Comparison of ENCODE assay signal across 25 cellular contexts in genomic region chr1:41433501-41433900, GRCh38. TPM values are rescaled to one million over a fixed set of nuclear protein-coding genes. Genes with fewer than 3 reads are reported as not detected.
DNase-seq lines count a peak whose midpoint lies in the region; ATAC-seq and TF ChIP-seq lines count a peak whose summit lies in the region.
"Had no signal": no experiment of that assay in that cellular context is flagged by ENCODE, and none has a peak within 500 bp of the region (broad histone marks: within the 10 kb centered on the region; RNA-seq: fewer than 3 reads in every experiment).

No MANE protein-coding gene starts in this region.

- no peaks in the 10 kb centered on the region for H3K36me3 ChIP-seq in GM23248 (ENCODE audit: low read depth)
- no peaks in the 10 kb centered on the region for H3K36me3 ChIP-seq in ascending aorta
- H3K36me3 ChIP-seq in mesenchymal stem cell (ENCODE audit: control insufficient read depth in 1 of 2, insufficient read depth in 2 of 2, low read depth in 1 of 2, low read length in 2 of 2) = no peaks in the 10 kb centered on the region
- H3K36me3 ChIP-seq in skeletal muscle satellite cell (ENCODE audit: insufficient read depth, low read length) = no peaks in the 10 kb centered on the region
- H3K36me3 ChIP-seq in mammary epithelial cell (ENCODE audit: insufficient read depth, low read length) = no peaks in the 10 kb centered on the region
- H3K36me3 ChIP-seq: BLaER1 treated with 17β-estradiol and CSF1 and Interleukin-3, amounts not matched to agents 10 nM and 100 nM; transverse colon had no signal

- WGBS in GM23248 (ENCODE audit: low coverage in 1 of 2, low lambda C conversion rate in 2 of 2, missing lambda C conversion rate in 2 of 2), 2 experiments = 71 to 85% methylated on average over 4 of the region's 4 CpGs
- 88% methylated on average over 4 of the region's 4 CpGs for WGBS in mesenchymal stem cell
- WGBS in mammary epithelial cell (ENCODE audit: low coverage, missing lambda C conversion rate) = 89% methylated on average over 4 of the region's 4 CpGs

- DNase-seq in GM23248 (no peak), ascending aorta (ENCODE audit: low spot score in 2 of 2) (no peak), mesenchymal stem cell (no peak), iPS-NIHi11 (ENCODE audit: low spot score) (no peak), mammary epithelial cell (no peak), immature natural killer cell (no peak)
- DNase-seq: activated CD4-positive, alpha-beta T cell treated with anti-CD3 and anti-CD28 coated beads for 4 hours; activated naive CD4-positive, alpha-beta T cell treated with anti-CD3 and anti-CD28 coated beads, Interleukin-2, amount 10 ng/mL, durations not matched to agents 7 days and 5 days; activated T-cell treated with anti-CD3 and anti-CD28 coated beads, Interleukin-2, amount 50 U/mL, for 72 hours; cerebellar nuclear complex; effector CD4-positive, alpha-beta T cell; Karpas-422; NCI-H187 treated with DMSO at 0.1 percent for 48 hours; NCI-H2227 treated with DMSO at 0.1 percent for 48 hours; SHP77 treated with DMSO at 0.1 percent for 48 hours; stimulated activated naive CD4-positive, alpha-beta T cell treated with Interleukin-2 at 50 U/mL for 16 hours; transverse colon had no signal

- CTCF ChIA-PET in mammary epithelial cell (lab: Charles Lee; ENCODE audit: low non-redundant PET) = interaction anchor here (0.6 to 1.0 kb wide), 2 partner anchors 72 to 83 kb away, joined by 4 to 17 read pairs; partner anchors contain the start of gene FOXO6

- H3K14ac ChIP-seq in mesenchymal stem cell (ENCODE audit: low read length in 2 of 2) = peak overlapping the region in 1 of 2 experiments; percentile 74

- H2BK120ac ChIP-seq in mesenchymal stem cell (ENCODE audit: low read depth, low read length) = no peak overlapping the region

- no peaks in the 10 kb centered on the region for H3F3A ChIP-seq in GM23248 (ENCODE audit: insufficient read depth)

- no peaks in the 10 kb centered on the region for H3K9me2 ChIP-seq in GM23248 (ENCODE audit: insufficient read depth)

- H3K27me3 ChIP-seq in GM23248 (replicated peaks; ENCODE audit: insufficient read depth) = peaks cover 11% of the 10 kb centered on the region; the same call in 1 of the 2 replicates
- H3K27me3 ChIP-seq in ascending aorta = no peaks in the 10 kb centered on the region
- peaks cover 44 to 64% of the 10 kb centered on the region in 2 experiments for H3K27me3 ChIP-seq in mesenchymal stem cell (ENCODE audit: control insufficient read depth in 1 of 2, insufficient read depth in 1 of 2, low read length in 2 of 2)
- H3K27me3 ChIP-seq in skeletal muscle satellite cell (ENCODE audit: control insufficient read depth, insufficient read depth, low read length) = peaks cover 12% of the 10 kb centered on the region
- H3K27me3 ChIP-seq in mammary epithelial cell (ENCODE audit: insufficient read depth, low read length) = no peaks in the 10 kb centered on the region
- H3K27me3 ChIP-seq: BLaER1 treated with 17β-estradiol and CSF1 and Interleukin-3, amounts not matched to agents 10 nM and 100 nM had no signal

- dilution Hi-C loops in mammary epithelial cell (cut with HindIII; ENCODE audit: low sequenced_read_pairs) = no loop called here

- peak overlapping the region in 1 of 2 experiments; percentile 84 for H2BK12ac ChIP-seq in mesenchymal stem cell (ENCODE audit: low read length in 2 of 2)

- H3K79me2 ChIP-seq in GM23248 (ENCODE audit: insufficient read depth) (no peaks in the 10 kb centered on the region), mammary epithelial cell (ENCODE audit: insufficient read depth, low read length) (no peaks in the 10 kb centered on the region)

- no peak for TF ChIP-seq CTCF in ascending aorta (IDR thresholded peaks at IDR 0.05)
- no peak for TF ChIP-seq CTCF in mammary epithelial cell (conservative IDR thresholded peaks at IDR 0.05 in 1 of 2, IDR thresholded peaks at IDR 0.05 in 1 of 2; ENCODE audit: extremely low read depth in 1 of 2, insufficient read depth in 1 of 2, low read depth in 1 of 2, low read length in 2 of 2)

- H3K79me1 ChIP-seq in mesenchymal stem cell (replicated peaks; ENCODE audit: low read length, poor library complexity, severe bottlenecking) = no peaks in the 10 kb centered on the region

- H2BK5ac ChIP-seq in mesenchymal stem cell (ENCODE audit: low read depth, low read length, poor library complexity, severe bottlenecking) = no peak overlapping the region

- no peak overlapping the region for H3K27ac Mint-ChIP-seq in immature natural killer cell
- H3K27ac Mint-ChIP-seq: activated naive CD4-positive, alpha-beta T cell treated with anti-CD3 and anti-CD28 coated beads, Interleukin-2, amount 10 ng/mL, durations not matched to agents 7 days and 5 days; activated T-cell treated with anti-CD3 and anti-CD28 coated beads, Interleukin-2, amount 50 U/mL, for 72 hours; natural killer cell treated with Interleukin-12 subunit alpha and Interleukin-12 subunit beta and Interleukin-15 and Interleukin-18, amount 100 ng/mL, for 72 hours had no signal

- H3K9me3 ChIP-seq in GM23248 (ENCODE audit: low read depth) (no peaks in the 10 kb centered on the region), ascending aorta (no peaks in the 10 kb centered on the region), mesenchymal stem cell (ENCODE audit: control insufficient read depth, low read length) (no peaks in the 10 kb centered on the region), skeletal muscle satellite cell (replicated peaks; ENCODE audit: low read length) (no peaks in the 10 kb centered on the region), mammary epithelial cell (replicated peaks; ENCODE audit: insufficient read depth, low read length) (no peaks in the 10 kb centered on the region)
- H3K9me3 ChIP-seq: BLaER1 treated with 17β-estradiol and CSF1 and Interleukin-3, amounts not matched to agents 10 nM and 100 nM; transverse colon had no signal

- H3K27me3 Mint-ChIP-seq in immature natural killer cell (ENCODE audit: low read depth in 3 of 3) = peaks cover 0 to 10% (median 8%) of the 10 kb centered on the region in 3 donors

- H3K27ac ChIP-seq in GM23248 = no peak overlapping the region
- H3K27ac ChIP-seq in ascending aorta = peak overlapping the region; percentile 46 to 63
- no peak overlapping the region for H3K27ac ChIP-seq in mesenchymal stem cell (ENCODE audit: low read length, poor library complexity, severe bottlenecking)
- no peak overlapping the region for H3K27ac ChIP-seq in mammary epithelial cell (ENCODE audit: insufficient read depth, low read depth, low read length)

- BruUV-seq in mammary epithelial cell (replicated peaks; lab: Mats Ljungman, UMichigan) = no TSS peak

- no peak overlapping the region for H2BK15ac ChIP-seq in mesenchymal stem cell (ENCODE audit: low read depth, poor library complexity, severe bottlenecking)

- H3K36me3 Mint-ChIP-seq in immature natural killer cell = no peaks in the 10 kb centered on the region
- H3K36me3 Mint-ChIP-seq: activated naive CD4-positive, alpha-beta T cell treated with anti-CD3 and anti-CD28 coated beads, Interleukin-2, amount 10 ng/mL, durations not matched to agents 7 days and 5 days; natural killer cell treated with Interleukin-12 subunit alpha and Interleukin-12 subunit beta and Interleukin-15 and Interleukin-18, amount 100 ng/mL, for 72 hours had no signal

- ATAC-seq in GM21528 (IDR thresholded peaks at IDR 0.05; ENCODE audit: low FRiP score, unreplicated experiment) = no peak

- intact Hi-C loops in ascending aorta (cut with DNase I) (loop anchor here (2.0 to 10.0 kb wide), 2 partner anchors 151 to 279 kb away; no protein-coding TSS in a partner anchor), mammary epithelial cell (cut with micrococcal nuclease) (loop anchor here (1.0 to 10.0 kb wide), 3 partner anchors 72 to 481 kb away; partner anchors contain the start of gene FOXO6)

- H4K20me1 ChIP-seq in GM23248 (ENCODE audit: insufficient read depth) (no peaks in the 10 kb centered on the region), mammary epithelial cell (ENCODE audit: insufficient read depth, low read length) (no peaks in the 10 kb centered on the region)
- H4K20me1 ChIP-seq: BLaER1 treated with 17β-estradiol and CSF1 and Interleukin-3, amounts not matched to agents 10 nM and 100 nM had no signal

- no peak overlapping the region for H4K8ac ChIP-seq in mesenchymal stem cell (ENCODE audit: low read length)

- no peak overlapping the region for H2AFZ ChIP-seq in GM23248
- H2AFZ ChIP-seq in mesenchymal stem cell (ENCODE audit: low read depth, low read length) = no peak overlapping the region
- no peak overlapping the region for H2AFZ ChIP-seq in mammary epithelial cell (ENCODE audit: low read depth, low read length)

- no peaks in the 10 kb centered on the region for H3K9me3 Mint-ChIP-seq in immature natural killer cell
- H3K9me3 Mint-ChIP-seq: activated naive CD4-positive, alpha-beta T cell treated with anti-CD3 and anti-CD28 coated beads, Interleukin-2, amount 10 ng/mL, durations not matched to agents 7 days and 5 days; activated T-cell treated with anti-CD3 and anti-CD28 coated beads, Interleukin-2, amount 50 U/mL, for 72 hours; natural killer cell treated with Interleukin-12 subunit alpha and Interleukin-12 subunit beta and Interleukin-15 and Interleukin-18, amount 100 ng/mL, for 72 hours had no signal

- peak overlapping the region in 1 of 2 experiments; percentile 28 for H3K4ac ChIP-seq in mesenchymal stem cell (ENCODE audit: low read depth in 1 of 2, low read length in 2 of 2)

- H3K4me3 Mint-ChIP-seq in immature natural killer cell = no peak overlapping the region
- H3K4me3 Mint-ChIP-seq: activated naive CD4-positive, alpha-beta T cell treated with anti-CD3 and anti-CD28 coated beads, Interleukin-2, amount 10 ng/mL, durations not matched to agents 7 days and 5 days; activated T-cell treated with anti-CD3 and anti-CD28 coated beads, Interleukin-2, amount 50 U/mL, for 72 hours; natural killer cell treated with Interleukin-12 subunit alpha and Interleukin-12 subunit beta and Interleukin-15 and Interleukin-18, amount 100 ng/mL, for 72 hours had no signal

- H3K18ac ChIP-seq in mesenchymal stem cell (ENCODE audit: low read depth in 1 of 2, low read length in 2 of 2) = peak overlapping the region in 1 of 2 experiments; percentile 90

- peak overlapping the region; percentile 18 for H2AK5ac ChIP-seq in mesenchymal stem cell (ENCODE audit: low read length, severe bottlenecking)

- in situ Hi-C loops in GM23248 (cut with MboI) (loop anchor here (10.0 kb wide), 1 partner anchor 169 kb away; no protein-coding TSS in a partner anchor), mammary epithelial cell (cut with MboI; ENCODE audit: low sequenced_read_pairs in 2 of 2) (loop anchor here in 1 of 2 donors (5.0 kb wide), 1 partner anchor 166 kb away; no protein-coding TSS in a partner anchor)

- no peak overlapping the region for H3K23ac ChIP-seq in mesenchymal stem cell (ENCODE audit: low read length in 2 of 2)

- H3K4me1 ChIP-seq in GM23248 (ENCODE audit: insufficient read depth) (peaks cover 16% of the 10 kb centered on the region), ascending aorta (peaks cover 23 to 32% of the 10 kb centered on the region in 2 donors), mesenchymal stem cell (ENCODE audit: control insufficient read depth, insufficient read depth, low read depth, low read length) (peaks cover 29% of the 10 kb centered on the region), skeletal muscle satellite cell (ENCODE audit: control insufficient read depth, insufficient read depth, low read length) (peaks cover 21% of the 10 kb centered on the region), mammary epithelial cell (ENCODE audit: insufficient read depth, low read length) (peaks cover 21% of the 10 kb centered on the region)

- H3K4me2 ChIP-seq in GM23248 (ENCODE audit: unreplicated experiment) (peak overlapping the region; percentile 39), mesenchymal stem cell (ENCODE audit: low read length, poor library complexity, severe bottlenecking) (no peak overlapping the region), skeletal muscle satellite cell (ENCODE audit: low read length) (peak overlapping the region; percentile 59), mammary epithelial cell (ENCODE audit: insufficient read depth, low read depth, low read length) (no peak overlapping the region)

- H3K4me3 ChIP-seq in GM23248 = no peak overlapping the region
- no peak overlapping the region for H3K4me3 ChIP-seq in ascending aorta
- peak overlapping the region in 1 of 2 experiments; percentile 10 for H3K4me3 ChIP-seq in mesenchymal stem cell (ENCODE audit: insufficient read depth in 1 of 2, low read depth in 1 of 2, low read length in 2 of 2)
- H3K4me3 ChIP-seq in skeletal muscle satellite cell (ENCODE audit: low read length) = no peak overlapping the region
- no peak overlapping the region for H3K4me3 ChIP-seq in mammary epithelial cell (replicated peaks in 1 of 3; ENCODE audit: insufficient read depth in 1 of 3, low read depth in 2 of 3, low read length in 3 of 3)
- H3K4me3 ChIP-seq: BLaER1 treated with 17β-estradiol and CSF1 and Interleukin-3, amounts not matched to agents 10 nM and 100 nM; skin epidermis; transverse colon had no signal

- H4K91ac ChIP-seq in mesenchymal stem cell (ENCODE audit: low read length) = peak overlapping the region; percentile 8

- no peak overlapping the region for H3K9ac ChIP-seq in GM23248
- no peak overlapping the region for H3K9ac ChIP-seq in mesenchymal stem cell (ENCODE audit: low read length)
- H3K9ac ChIP-seq in skeletal muscle satellite cell (ENCODE audit: low read depth, low read length) = no peak overlapping the region
- no peak overlapping the region for H3K9ac ChIP-seq in mammary epithelial cell (ENCODE audit: insufficient read depth, low read length)

- no peaks in the 10 kb centered on the region for H3K4me1 Mint-ChIP-seq in immature natural killer cell
- H3K4me1 Mint-ChIP-seq: activated naive CD4-positive, alpha-beta T cell treated with anti-CD3 and anti-CD28 coated beads, Interleukin-2, amount 10 ng/mL, durations not matched to agents 7 days and 5 days had no signal

RNA-seq across cellular contexts. Expression of gene EDN2, which starts 51.0 kb away (rescaled TPM):
- not detected in 2 replicates for total RNA-seq in GM23248 (2014; rRNA removed; shearing (Covaris generic))
- not detected in 2 replicates for polyA plus RNA-seq in GM23248 (2016; fragmentation: Nextera tagmentation; extraction: Ambion mirVana)
- total RNA-seq in ascending aorta = not detected
- 0.15 TPM for polyA plus RNA-seq in mesenchymal stem cell (2013, experiment 1 of 2)
- 0.15 TPM for polyA plus RNA-seq in mesenchymal stem cell (2013, experiment 2 of 2)
- not detected in 2 replicates for total RNA-seq in skeletal muscle satellite cell (2012; rRNA removed)
- 1 to 10 TPM in 1 of 2 donors, under 1 TPM in 1; 0.56 to 1.3 TPM for total RNA-seq in mammary epithelial cell
- 1.4 TPM for polyA plus RNA-seq in mammary epithelial cell
- polyA minus RNA-seq in mammary epithelial cell = not detected
- polyA plus RNA-seq in immature natural killer cell = not detected
- total RNA-seq: activated CD8-positive, alpha-beta memory T cell treated with anti-CD3 and anti-CD28 coated beads for 36 hours; activated T-cell treated with anti-CD3 and anti-CD28 coated beads, Interleukin-2, amount 50 U/mL, for 72 hours; frontal cortex; natural killer cell treated with Interleukin-12 subunit alpha and Interleukin-12 subunit beta and Interleukin-15 and Interleukin-18, amount 100 ng/mL, for 72 hours; T-helper 1 cell treated with Interleukin-12 subunit alpha and Interleukin-12 subunit beta and Interleukin-4 antibody, amounts not matched to agents 30 ng/mL and 1 ng/mL, for 36 hours had no signal

Comparison
In these comparisons a context has a peak if more than half of its experiments do, and no peak if none do; other contexts are left out.
1. H3K27ac ChIP-seq: peak in ascending aorta (2 of 2); none in GM23248 (single experiment), mesenchymal stem cell (single experiment) and mammary epithelial cell (single experiment).
2. H3K4me2 ChIP-seq: peak in GM23248 (single experiment) and skeletal muscle satellite cell (single experiment); none in mesenchymal stem cell (single experiment) and mammary epithelial cell (single experiment).